In genomic region chr6:107750398-107750797, GRCh38 we compare ENCODE assay signal across 28 cellular contexts.
"Had no signal": no experiment of that assay in that cellular context is flagged by ENCODE, and none has a peak within 500 bp of the region (broad histone marks: within the 10 kb centered on the region; RNA-seq: fewer than 3 reads in every experiment).

No MANE protein-coding gene starts in this region.

- H3K27me3 Mint-ChIP-seq: stimulated activated memory B cell treated with anti-CD40 and anti-IgM and Interleukin-4, amounts not matched to agents 10 μg/mL and 1 μg/mL and 100 μg/mL, for 72 hours; stimulated activated naive CD8-positive, alpha-beta T cell treated with anti-CD3 and anti-CD28 coated beads, Interleukin-15, amount 100 ng/mL, for 72 hours had no signal

- H3K27ac Mint-ChIP-seq: natural killer cell; nephron; neural progenitor cell; progenitor cell of endocrine pancreas; stimulated activated memory B cell treated with anti-CD40 and anti-IgM and Interleukin-4, amounts not matched to agents 10 μg/mL and 1 μg/mL and 100 μg/mL, for 72 hours; stimulated activated naive CD8-positive, alpha-beta T cell treated with anti-CD3 and anti-CD28 coated beads, Interleukin-15, amount 100 ng/mL, for 72 hours; type B pancreatic cell had no signal

- H3K27ac ChIP-seq: neural progenitor cell, ovary, parathyroid adenoma, psoas muscle, right lobe of liver, sigmoid colon, suprapubic skin, testis, tibial artery, transverse colon, upper lobe of right lung, uterus had no signal

- H3K36me3 Mint-ChIP-seq: neural progenitor cell, type B pancreatic cell had no signal

- H3K4me3 Mint-ChIP-seq: natural killer cell; nephron; neural progenitor cell; stimulated activated memory B cell treated with anti-CD40 and anti-IgM and Interleukin-4, amounts not matched to agents 10 μg/mL and 1 μg/mL and 100 μg/mL, for 72 hours; stimulated activated naive CD8-positive, alpha-beta T cell treated with anti-CD3 and anti-CD28 coated beads, Interleukin-15, amount 100 ng/mL, for 72 hours; type B pancreatic cell had no signal

- H3K9me3 Mint-ChIP-seq: natural killer cell had no signal

- H3K4me1 ChIP-seq: neural progenitor cell, parathyroid adenoma, psoas muscle, right lobe of liver, sigmoid colon, suprapubic skin, testis, tibial artery, transverse colon, upper lobe of right lung, uterus had no signal

- DNase-seq: natural killer cell; occipital lobe; ovary; psoas muscle; right cardiac atrium; right lobe of liver; sigmoid colon; small intestine; stimulated activated CD4-positive, alpha-beta T cell treated with anti-CD3 and anti-CD28 coated beads, Interleukin-15, amount 100 ng/mL, for 24 hours; stimulated activated CD4-positive, alpha-beta T cell treated with anti-CD3 and anti-CD28 coated beads, Interleukin-2, amount 100 ng/mL, for 24 hours; stimulated activated CD4-positive, alpha-beta T cell treated with anti-CD3 and anti-CD28 coated beads, Interleukin-2, amount 100 ng/mL, for 48 hours; stimulated activated CD4-positive, alpha-beta T cell treated with anti-CD3 and anti-CD28 coated beads, Interleukin-4, amount 100 ng/mL, for 24 hours; stimulated activated naive CD4-positive, alpha-beta T cell; stimulated activated naive CD8-positive, alpha-beta T cell treated with anti-CD3 and anti-CD28 coated beads, Interleukin-15, amount 100 ng/mL, for 72 hours; stimulated activated naive CD8-positive, alpha-beta T cell treated with anti-CD3 and anti-CD28 coated beads, Interleukin-15, Interleukin-2, amounts not matched to agents 100 U/mL and 50 U/mL, for 24 hours; substantia nigra; testis; tibial artery; transverse colon; upper lobe of right lung; uterus had no signal

- H3K9me3 ChIP-seq: ovary, psoas muscle, right lobe of liver, sigmoid colon, suprapubic skin, testis, tibial artery, transverse colon, upper lobe of right lung, uterus had no signal

- H3K27me3 ChIP-seq: neural progenitor cell, ovary, right lobe of liver, suprapubic skin, testis, tibial artery, transverse colon, upper lobe of right lung, uterus had no signal

- H3K4me3 ChIP-seq: neural progenitor cell, ovary, psoas muscle, right lobe of liver, sigmoid colon, suprapubic skin, testis, tibial artery, transverse colon, upper lobe of right lung, uterus had no signal

- ATAC-seq: natural killer cell; psoas muscle; right cardiac atrium; right lobe of liver; stimulated activated memory B cell treated with anti-CD40 and anti-IgM and Interleukin-4, amounts not matched to agents 10 μg/mL and 1 μg/mL and 100 μg/mL, for 72 hours; stimulated activated naive CD8-positive, alpha-beta T cell treated with anti-CD3 and anti-CD28 coated beads, Interleukin-15, amount 100 ng/mL, for 72 hours; stimulated activated naive CD8-positive, alpha-beta T cell treated with anti-CD3 and anti-CD28 coated beads, Interleukin-15, Interleukin-2, amounts not matched to agents 100 U/mL and 50 U/mL, for 24 hours; upper lobe of right lung had no signal

- H3K4me1 Mint-ChIP-seq: nephron; neural progenitor cell; stimulated activated memory B cell treated with anti-CD40 and anti-IgM and Interleukin-4, amounts not matched to agents 10 μg/mL and 1 μg/mL and 100 μg/mL, for 72 hours had no signal

- H3K36me3 ChIP-seq: neural progenitor cell, ovary, right lobe of liver, sigmoid colon, suprapubic skin, tibial artery, transverse colon, upper lobe of right lung, uterus had no signal
